Comparison of ENCODE assay signal across 8 cellular contexts in genomic region chr2:112541315-112542122, GRCh38. TPM values are rescaled to one million over a fixed set of nuclear protein-coding genes. Genes with fewer than 3 reads are reported as not detected.
DNase-seq lines count a peak whose midpoint lies in the region; ATAC-seq lines count a peak whose summit lies in the region.

No MANE protein-coding gene starts in this region.

- intact Hi-C loops in Right ventricle myocardium superior (cut with DNase I): loop anchor here (5.0 kb wide), 1 partner anchor 41 kb away; the partner anchor contains the start of gene CHCHD5
- intact Hi-C loops in posterior vena cava (cut with DNase I): no loop called here

- peak; percentile 53 for ATAC-seq in GM19438 (IDR thresholded peaks at IDR 0.05; ENCODE audit: low read depth, unreplicated experiment)
- ATAC-seq in HG03469 (IDR thresholded peaks at IDR 0.05; ENCODE audit: unreplicated experiment): peak; percentile 14
- peak; percentile 87 for ATAC-seq in Right ventricle myocardium superior (ENCODE audit: poor library complexity)

- DNase-seq in COR-L47 (lab: John Stamatoyannopoulos, UW) (peak; percentile 81), OCI-M2 (lab: John Stamatoyannopoulos, UW; ENCODE audit: unreplicated experiment) (peak; percentile 77), activated gamma-delta T cell (lab: John Stamatoyannopoulos, UW) (peak; percentile 39), Right ventricle myocardium superior (peak; percentile 80), posterior vena cava (ENCODE audit: low spot score) (peak; percentile 92), NCI-H524 treated with DMSO at 0.1 percent for 48 hours (lab: John Stamatoyannopoulos, UW) (no peak)

RNA-seq across cellular contexts. Expression of gene POLR1B, which starts 0.7 kb away (rescaled TPM):
- 9.1 TPM for total RNA-seq in Right ventricle myocardium superior
- 10 to 100 TPM; 11.4 to 12.8 TPM for total RNA-seq in posterior vena cava

RNA-seq across cellular contexts. Expression of gene CHCHD5, which starts 42.9 kb away (rescaled TPM):
- total RNA-seq in Right ventricle myocardium superior: 18.7 TPM
- total RNA-seq in posterior vena cava: 10 to 100 TPM; 12.7 to 23.8 TPM

RNA-seq across cellular contexts. Expression of gene TTL, which starts 59.6 kb away (rescaled TPM):
- total RNA-seq in Right ventricle myocardium superior (47.9 TPM), posterior vena cava (10 to 100 TPM; 33.5 to 42.3 TPM)

Comparison
In these comparisons a context has a peak if more than half of its experiments do, and no peak if none do; other contexts are left out.
1. ATAC-seq: peak in every context shown above with its lines; median percentile 87 in Right ventricle myocardium superior; 53 in GM19438; 14 in HG03469.